27 cellular contexts compared by ENCODE assay signal in genomic region chr13:110454227-110454859, GRCh38.
DNase-seq lines count a peak whose midpoint lies in the region; ATAC-seq and TF ChIP-seq lines count a peak whose summit lies in the region.
"Had no signal": no experiment of that assay in that cellular context is flagged by ENCODE, and none has a peak within 500 bp of the region (broad histone marks: within the 10 kb centered on the region; RNA-seq: fewer than 3 reads in every experiment).

No MANE protein-coding gene starts in this region.

- H3K4me3 Mint-ChIP-seq in neural progenitor cell, result peak overlapping the region; percentile 46
- H3K4me3 Mint-ChIP-seq in activated naive CD8-positive, alpha-beta T cell treated with anti-CD3 and anti-CD28 coated beads, Interleukin-2, amount 50 U/mL, for 24 hours, result no peak overlapping the region
- H3K4me3 Mint-ChIP-seq: activated naive CD4-positive, alpha-beta T cell treated with anti-CD3 and anti-CD28 coated beads for 36 hours; activated T-cell treated with anti-CD3 and anti-CD28 coated beads, Interleukin-2, amount 50 U/mL, for 72 hours; CD8-positive, alpha-beta T cell; memory B cell; naive B cell had no signal

- no peak overlapping the region for H2AFZ ChIP-seq in neural progenitor cell (replicated peaks)

- intact Hi-C loops in left ventricle myocardium inferior (cut with micrococcal nuclease), result no loop called here

- no peaks in the 10 kb centered on the region for H3K79me2 ChIP-seq in neural progenitor cell (ENCODE audit: low read depth)

- H3K36me3 ChIP-seq in left ventricle myocardium inferior (peaks cover 69% of the 10 kb centered on the region), right atrium auricular region (peaks cover 81% of the 10 kb centered on the region), iPS-20b (ENCODE audit: insufficient read depth, low read depth, low read length) (peaks cover 20% of the 10 kb centered on the region), neural progenitor cell (no peaks in the 10 kb centered on the region)
- H3K36me3 ChIP-seq: pancreas had no signal

- H3K4me2 ChIP-seq in neural progenitor cell, result peak overlapping the region; percentile 16

- H3K9me3 ChIP-seq in left ventricle myocardium inferior (replicated peaks) (no peaks in the 10 kb centered on the region), right atrium auricular region (no peaks in the 10 kb centered on the region), iPS-20b (ENCODE audit: insufficient read depth, low read depth, low read length) (no peaks in the 10 kb centered on the region), neural progenitor cell (ENCODE audit: low read depth) (no peaks in the 10 kb centered on the region)
- H3K9me3 ChIP-seq: pancreas, stomach, tibial nerve had no signal

- H3K4me1 Mint-ChIP-seq in neural progenitor cell, result peaks cover 34% of the 10 kb centered on the region
- peaks cover 5% of the 10 kb centered on the region for H3K4me1 Mint-ChIP-seq in activated naive CD8-positive, alpha-beta T cell treated with anti-CD3 and anti-CD28 coated beads, Interleukin-2, amount 50 U/mL, for 24 hours

- H3K27ac ChIP-seq in left ventricle myocardium inferior (replicated peaks) (peak overlapping the region; percentile 61), right atrium auricular region (peak overlapping the region in 1 of 2 donors; percentile 61), iPS-20b (ENCODE audit: low read length) (no peak overlapping the region), neural progenitor cell (no peak overlapping the region)
- H3K27ac ChIP-seq: cardiac muscle cell, pancreas, RWPE1 had no signal

- H3K4me1 ChIP-seq in left ventricle myocardium inferior, result peaks cover 16% of the 10 kb centered on the region
- no peaks in the 10 kb centered on the region for H3K4me1 ChIP-seq in right atrium auricular region
- peaks cover 13% of the 10 kb centered on the region for H3K4me1 ChIP-seq in iPS-20b (ENCODE audit: insufficient read depth, low read length)
- H3K4me1 ChIP-seq in neural progenitor cell, result peaks cover 14% of the 10 kb centered on the region
- H3K4me1 ChIP-seq: pancreas had no signal

- H3K9me3 Mint-ChIP-seq in neural progenitor cell, result no peaks in the 10 kb centered on the region
- H3K9me3 Mint-ChIP-seq in activated naive CD8-positive, alpha-beta T cell treated with anti-CD3 and anti-CD28 coated beads, Interleukin-2, amount 50 U/mL, for 24 hours, result no peaks in the 10 kb centered on the region
- H3K9me3 Mint-ChIP-seq: activated naive CD4-positive, alpha-beta T cell treated with anti-CD3 and anti-CD28 coated beads for 36 hours; activated T-cell treated with anti-CD3 and anti-CD28 coated beads, Interleukin-2, amount 50 U/mL, for 72 hours; CD8-positive, alpha-beta T cell; memory B cell; naive B cell had no signal

- peak overlapping the region; percentile 11; the same call in 1 of the 2 replicates for H3K9ac ChIP-seq in iPS-20b (ENCODE audit: low read depth, low read length)
- H3K9ac ChIP-seq in neural progenitor cell, result no peak overlapping the region

- no peak for TF ChIP-seq CTCF in left ventricle myocardium inferior (IDR thresholded peaks at IDR 0.05; ENCODE audit: borderline replicate concordance)
- no peak for TF ChIP-seq CTCF in right atrium auricular region (IDR thresholded peaks at IDR 0.05)
- TF ChIP-seq CTCF in neural progenitor cell (IDR thresholded peaks at IDR 0.05), result no peak

- peaks cover 27% of the 10 kb centered on the region for H3F3A ChIP-seq in neural progenitor cell (ENCODE audit: low read depth)

- no peak for ATAC-seq in activated naive CD8-positive, alpha-beta T cell treated with anti-CD3 and anti-CD28 coated beads, Interleukin-2, amount 50 U/mL, for 24 hours
- ATAC-seq in HG02798 (IDR thresholded peaks at IDR 0.05; ENCODE audit: poor library complexity, unreplicated experiment), result no peak
- ATAC-seq: activated T-cell treated with anti-CD3 and anti-CD28 coated beads, Interleukin-2, amount 50 U/mL, for 72 hours; CD8-positive, alpha-beta T cell; pancreas had no signal

- peak overlapping the region; percentile 86 for H3K27ac Mint-ChIP-seq in neural progenitor cell
- H3K27ac Mint-ChIP-seq in activated naive CD8-positive, alpha-beta T cell treated with anti-CD3 and anti-CD28 coated beads, Interleukin-2, amount 50 U/mL, for 24 hours, result no peak overlapping the region
- H3K27ac Mint-ChIP-seq: activated naive CD4-positive, alpha-beta T cell treated with anti-CD3 and anti-CD28 coated beads for 36 hours; activated T-cell treated with anti-CD3 and anti-CD28 coated beads, Interleukin-2, amount 50 U/mL, for 72 hours; CD8-positive, alpha-beta T cell; memory B cell had no signal

- H3K27me3 Mint-ChIP-seq in neural progenitor cell (ENCODE audit: insufficient read depth, low read depth), result peaks cover 2% of the 10 kb centered on the region
- H3K27me3 Mint-ChIP-seq in activated naive CD8-positive, alpha-beta T cell treated with anti-CD3 and anti-CD28 coated beads, Interleukin-2, amount 50 U/mL, for 24 hours, result peaks cover 28% of the 10 kb centered on the region

- H4K20me1 ChIP-seq in neural progenitor cell (ENCODE audit: low read depth), result no peaks in the 10 kb centered on the region

- H3K27me3 ChIP-seq in left ventricle myocardium inferior (ENCODE audit: low read depth) (no peaks in the 10 kb centered on the region), right atrium auricular region (no peaks in the 10 kb centered on the region), iPS-20b (ENCODE audit: insufficient read depth, low read length) (no peaks in the 10 kb centered on the region), neural progenitor cell (no peaks in the 10 kb centered on the region)
- H3K27me3 ChIP-seq: cardiac muscle cell, pancreas, stomach, tibial nerve had no signal

- H3K4me3 ChIP-seq in left ventricle myocardium inferior (no peak overlapping the region), right atrium auricular region (no peak overlapping the region), iPS-20b (ENCODE audit: low read length) (no peak overlapping the region), neural progenitor cell (no peak overlapping the region)
- H3K4me3 ChIP-seq: cardiac muscle cell, pancreas, SK-N-MC, stomach, tibial nerve had no signal

- DNase-seq in left ventricle myocardium inferior, result no peak
- DNase-seq in right atrium auricular region (ENCODE audit: low spot score), result no peak
- peak; percentile 40 for DNase-seq in neural progenitor cell (ENCODE audit: low spot score)
- no peak for DNase-seq in activated naive CD8-positive, alpha-beta T cell treated with anti-CD3 and anti-CD28 coated beads, Interleukin-2, amount 50 U/mL, for 24 hours
- DNase-seq in Ammon's horn (ENCODE audit: low spot score), result no peak
- DNase-seq in H4 (ENCODE audit: low spot score), result no peak
- DNase-seq: activated CD4-positive, alpha-beta T cell treated with anti-CD3 and anti-CD28 coated beads for 48 hours; activated naive CD4-positive, alpha-beta T cell treated with anti-CD3 and anti-CD28 coated beads for 36 hours; activated T-cell treated with anti-CD3 and anti-CD28 coated beads, Interleukin-2, amount 50 U/mL, for 72 hours; CD8-positive, alpha-beta T cell; dermis blood vessel endothelial cell; DMS153; naive B cell; NCI-H1048; NCI-H1930; NCI-H345; NCI-H748 treated with DMSO at 0.1 percent for 48 hours; stomach; T-helper 2 cell had no signal

- peaks cover 8% of the 10 kb centered on the region for H3K36me3 Mint-ChIP-seq in neural progenitor cell
- no peaks in the 10 kb centered on the region for H3K36me3 Mint-ChIP-seq in activated naive CD8-positive, alpha-beta T cell treated with anti-CD3 and anti-CD28 coated beads, Interleukin-2, amount 50 U/mL, for 24 hours (ENCODE audit: low read depth)
- H3K36me3 Mint-ChIP-seq: CD8-positive, alpha-beta T cell; memory B cell; naive B cell had no signal
